18 cellular contexts compared by ENCODE assay signal in the genomic region with DNA sequence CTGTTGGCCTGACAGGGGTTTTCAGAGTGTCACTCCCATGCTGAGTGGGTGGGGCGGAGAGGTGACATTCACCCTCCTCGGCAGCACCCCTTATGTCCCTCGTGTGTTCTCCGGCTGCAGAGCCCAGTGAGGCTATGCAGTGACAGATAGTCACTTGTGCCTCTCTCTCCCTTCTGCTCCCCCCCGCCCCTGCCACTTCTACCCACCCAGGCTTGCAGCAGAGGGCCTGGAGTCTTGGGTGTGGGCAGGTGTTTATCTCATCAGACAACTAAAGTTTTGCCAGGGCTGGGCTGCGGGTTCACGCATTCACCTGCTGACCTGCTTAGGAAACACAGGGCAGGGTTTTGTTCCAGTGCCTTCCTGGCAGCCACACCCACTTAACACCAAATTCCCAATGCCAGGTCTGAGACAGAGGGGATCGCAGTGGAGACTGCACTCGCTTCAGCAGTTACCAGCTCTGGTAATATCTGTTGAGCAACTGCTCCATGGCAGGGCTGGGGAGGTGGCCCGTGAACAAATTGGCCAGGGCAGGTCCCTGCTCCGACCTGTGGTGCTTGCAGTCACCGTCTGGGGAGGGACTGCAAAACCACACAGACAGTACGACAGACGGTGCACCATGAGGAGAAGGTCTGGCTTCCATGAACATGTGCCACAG. TPM values are rescaled to one million over a fixed set of nuclear protein-coding genes. Genes with fewer than 3 reads are reported as not detected.
A peak's percentile ranks its signal among the peaks of the same experiment; 100 is the strongest.
DNase-seq lines count a peak whose midpoint lies in the region; ATAC-seq and TF ChIP-seq lines count a peak whose summit lies in the region.
"Had no signal": no experiment of that assay in that cellular context is flagged by ENCODE, and none has a peak within 500 bp of the region (broad histone marks: within the 10 kb centered on the region; RNA-seq: fewer than 3 reads in every experiment).

No MANE protein-coding gene starts in this region.

- H3K27ac Mint-ChIP-seq in GM23338 = no peak overlapping the region
- H3K27ac Mint-ChIP-seq: activated CD8-positive, alpha-beta T cell treated with anti-CD3 and anti-CD28 coated beads for 36 hours had no signal

- no peak for ATAC-seq in GM23338
- ATAC-seq in left lung = no peak
- ATAC-seq in GM21528 (IDR thresholded peaks at IDR 0.05; ENCODE audit: low FRiP score, unreplicated experiment) = no peak
- ATAC-seq: activated CD8-positive, alpha-beta T cell treated with anti-CD3 and anti-CD28 coated beads for 36 hours; K562 had no signal

- H3K27ac ChIP-seq in GM23338 (ENCODE audit: low read depth) (no peak overlapping the region), rectal smooth muscle tissue (ENCODE audit: low read depth, low read length) (no peak overlapping the region), left lung (no peak overlapping the region)
- H3K27ac ChIP-seq: hepatocyte, HL-60 had no signal

- intact Hi-C loops in left lung (cut with DNase I) = no loop called here

- peaks cover 28% of the 10 kb centered on the region for H3K27me3 Mint-ChIP-seq in GM23338 (ENCODE audit: insufficient read depth, low read depth, poor library complexity)
- H3K27me3 Mint-ChIP-seq: activated CD8-positive, alpha-beta T cell treated with anti-CD3 and anti-CD28 coated beads for 36 hours had no signal

- no peak for DNase-seq in GM23338 (ENCODE audit: low spot score)
- peak; percentile 92 for DNase-seq in NCI-H69 (lab: John Stamatoyannopoulos, UW)
- no peak for DNase-seq in left lung
- no peak for DNase-seq in NCI-H526 treated with DMSO at 0.1 percent for 48 hours (lab: John Stamatoyannopoulos, UW)
- DNase-seq: activated CD8-positive, alpha-beta T cell treated with anti-CD3 and anti-CD28 coated beads for 36 hours; activated T-cell treated with anti-CD3 and anti-CD28 coated beads, Interleukin-2, amount 50 U/mL, for 48 hours; effector memory CD4-positive, alpha-beta T cell; GDM1; midbrain; MV-4-11; stimulated activated CD4-positive, alpha-beta T cell treated with anti-CD3 and anti-CD28 coated beads, Interleukin-2, amount 100 ng/mL, for 48 hours had no signal

- no peaks in the 10 kb centered on the region for H3K9me2 ChIP-seq in GM23338 (ENCODE audit: insufficient read depth)

- H3K9me3 ChIP-seq in iPS-15b (ENCODE audit: control insufficient read depth, insufficient read depth, low read length) (no peaks in the 10 kb centered on the region), left lung (no peaks in the 10 kb centered on the region)

- H3K36me3 Mint-ChIP-seq in GM23338 (ENCODE audit: low read depth) = no peaks in the 10 kb centered on the region

- no peak overlapping the region for H3K9ac ChIP-seq in iPS-15b (ENCODE audit: low read depth, low read length)
- H3K9ac ChIP-seq in rectal smooth muscle tissue (ENCODE audit: low read length) = no peak overlapping the region

- peaks cover 10% of the 10 kb centered on the region; the same call in 1 of the 2 replicates for H3K79me2 ChIP-seq in GM23338 (replicated peaks; ENCODE audit: insufficient read depth)
- H3K79me2 ChIP-seq: hepatocyte had no signal

- peaks cover 31% of the 10 kb centered on the region for H3F3A ChIP-seq in GM23338 (replicated peaks; ENCODE audit: low read depth)

- H3K4me1 Mint-ChIP-seq in GM23338 = peaks cover 70% of the 10 kb centered on the region

- H3K9me3 Mint-ChIP-seq in GM23338 = no peaks in the 10 kb centered on the region; the same call in 2 of the 3 replicates
- H3K9me3 Mint-ChIP-seq: activated CD8-positive, alpha-beta T cell treated with anti-CD3 and anti-CD28 coated beads for 36 hours had no signal

- no peak overlapping the region; the same call in 2 of the 3 replicates for H3K4me3 Mint-ChIP-seq in GM23338
- H3K4me3 Mint-ChIP-seq: activated CD8-positive, alpha-beta T cell treated with anti-CD3 and anti-CD28 coated beads for 36 hours had no signal

- no peak overlapping the region for H3K4me2 ChIP-seq in GM23338
- H3K4me2 ChIP-seq: hepatocyte had no signal

- H4K20me1 ChIP-seq in GM23338 (replicated peaks; ENCODE audit: insufficient read depth) = no peaks in the 10 kb centered on the region

- peak overlapping the region; percentile 70; the same call in 1 of the 2 replicates for H2AFZ ChIP-seq in GM23338
- H2AFZ ChIP-seq: hepatocyte had no signal

- no peaks in the 10 kb centered on the region for H3K27me3 ChIP-seq in GM23338 (ENCODE audit: insufficient read depth)
- H3K27me3 ChIP-seq in iPS-15b (ENCODE audit: control insufficient read depth, insufficient read depth, low read length) = no peaks in the 10 kb centered on the region
- no peaks in the 10 kb centered on the region for H3K27me3 ChIP-seq in rectal smooth muscle tissue (ENCODE audit: control insufficient read depth, insufficient read depth, low read length)
- no peaks in the 10 kb centered on the region for H3K27me3 ChIP-seq in left lung
- H3K27me3 ChIP-seq: hepatocyte had no signal

- no peaks in the 10 kb centered on the region for H3K36me3 ChIP-seq in GM23338 (ENCODE audit: insufficient read depth)
- no peaks in the 10 kb centered on the region for H3K36me3 ChIP-seq in iPS-15b (ENCODE audit: control insufficient read depth, insufficient read depth, low read length)
- H3K36me3 ChIP-seq in rectal smooth muscle tissue (ENCODE audit: control insufficient read depth, insufficient read depth, low read length) = no peaks in the 10 kb centered on the region
- H3K36me3 ChIP-seq in left lung = no peaks in the 10 kb centered on the region

- H3K4me1 ChIP-seq in GM23338 (ENCODE audit: insufficient read depth) (peaks cover 65% of the 10 kb centered on the region), iPS-15b (ENCODE audit: control insufficient read depth, insufficient read depth, low read length) (peaks cover 51% of the 10 kb centered on the region), rectal smooth muscle tissue (ENCODE audit: control insufficient read depth, insufficient read depth, low read length) (no peaks in the 10 kb centered on the region), left lung (no peaks in the 10 kb centered on the region)

- H3K4me3 ChIP-seq in GM23338 (no peak overlapping the region), iPS-15b (ENCODE audit: low read depth, low read length) (peak overlapping the region; percentile 13), rectal smooth muscle tissue (ENCODE audit: low read length) (peak overlapping the region; percentile 24), left lung (no peak overlapping the region)
- H3K4me3 ChIP-seq: hepatocyte, K562 had no signal

- TF ChIP-seq CTCF in GM23338 (conservative IDR thresholded peaks at IDR 0.05; ENCODE audit: low read depth in 2 of 2) = no peak
- no peak for TF ChIP-seq CTCF in left lung (IDR thresholded peaks at IDR 0.05)

TF ChIP-seq in GM23338, 12 proteins besides CTCF, POLR2A, EP300 and RAD21:
- TF ChIP-seq ZNF114 (CRISPR knock-in tag; IDR thresholded peaks at IDR 0.05) (no peak), EZH2phosphoT487 (IDR thresholded peaks at IDR 0.05; ENCODE audit: unreplicated experiment) (no peak), STAT1 (IDR thresholded peaks at IDR 0.05; ENCODE audit: unreplicated experiment) (no peak)
- TF ChIP-seq, protein P1, sequence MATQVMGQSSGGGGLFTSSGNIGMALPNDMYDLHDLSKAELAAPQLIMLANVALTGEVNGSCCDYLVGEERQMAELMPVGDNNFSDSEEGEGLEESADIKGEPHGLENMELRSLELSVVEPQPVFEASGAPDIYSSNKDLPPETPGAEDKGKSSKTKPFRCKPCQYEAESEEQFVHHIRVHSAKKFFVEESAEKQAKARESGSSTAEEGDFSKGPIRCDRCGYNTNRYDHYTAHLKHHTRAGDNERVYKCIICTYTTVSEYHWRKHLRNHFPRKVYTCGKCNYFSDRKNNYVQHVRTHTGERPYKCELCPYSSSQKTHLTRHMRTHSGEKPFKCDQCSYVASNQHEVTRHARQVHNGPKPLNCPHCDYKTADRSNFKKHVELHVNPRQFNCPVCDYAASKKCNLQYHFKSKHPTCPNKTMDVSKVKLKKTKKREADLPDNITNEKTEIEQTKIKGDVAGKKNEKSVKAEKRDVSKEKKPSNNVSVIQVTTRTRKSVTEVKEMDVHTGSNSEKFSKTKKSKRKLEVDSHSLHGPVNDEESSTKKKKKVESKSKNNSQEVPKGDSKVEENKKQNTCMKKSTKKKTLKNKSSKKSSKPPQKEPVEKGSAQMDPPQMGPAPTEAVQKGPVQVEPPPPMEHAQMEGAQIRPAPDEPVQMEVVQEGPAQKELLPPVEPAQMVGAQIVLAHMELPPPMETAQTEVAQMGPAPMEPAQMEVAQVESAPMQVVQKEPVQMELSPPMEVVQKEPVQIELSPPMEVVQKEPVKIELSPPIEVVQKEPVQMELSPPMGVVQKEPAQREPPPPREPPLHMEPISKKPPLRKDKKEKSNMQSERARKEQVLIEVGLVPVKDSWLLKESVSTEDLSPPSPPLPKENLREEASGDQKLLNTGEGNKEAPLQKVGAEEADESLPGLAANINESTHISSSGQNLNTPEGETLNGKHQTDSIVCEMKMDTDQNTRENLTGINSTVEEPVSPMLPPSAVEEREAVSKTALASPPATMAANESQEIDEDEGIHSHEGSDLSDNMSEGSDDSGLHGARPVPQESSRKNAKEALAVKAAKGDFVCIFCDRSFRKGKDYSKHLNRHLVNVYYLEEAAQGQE (IDR thresholded peaks at IDR 0.05; ENCODE audit: unreplicated experiment) = no peak
- TF ChIP-seq, protein P2, sequence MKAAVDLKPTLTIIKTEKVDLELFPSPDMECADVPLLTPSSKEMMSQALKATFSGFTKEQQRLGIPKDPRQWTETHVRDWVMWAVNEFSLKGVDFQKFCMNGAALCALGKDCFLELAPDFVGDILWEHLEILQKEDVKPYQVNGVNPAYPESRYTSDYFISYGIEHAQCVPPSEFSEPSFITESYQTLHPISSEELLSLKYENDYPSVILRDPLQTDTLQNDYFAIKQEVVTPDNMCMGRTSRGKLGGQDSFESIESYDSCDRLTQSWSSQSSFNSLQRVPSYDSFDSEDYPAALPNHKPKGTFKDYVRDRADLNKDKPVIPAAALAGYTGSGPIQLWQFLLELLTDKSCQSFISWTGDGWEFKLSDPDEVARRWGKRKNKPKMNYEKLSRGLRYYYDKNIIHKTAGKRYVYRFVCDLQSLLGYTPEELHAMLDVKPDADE (IDR thresholded peaks at IDR 0.05) = no peak

RNA-seq across cellular contexts. Expression of gene ADA2, which starts 50.5 kb away (rescaled TPM):
- total RNA-seq in GM23338 (2014; rRNA removed; shearing (Covaris generic)) = 29.3 and 42.6 TPM in 2 replicates
- polyA plus RNA-seq in GM23338 (2016; fragmentation: Nextera tagmentation; extraction: Ambion mirVana) = 10.7 and 11.2 TPM in 2 replicates
- 10 to 100 TPM; 34.1 to 46.8 TPM for total RNA-seq in left lung
- polyA plus RNA-seq: K562, keratinocyte had no signal

Comparison
In these comparisons a context has a peak if more than half of its experiments do, and no peak if none do; other contexts are left out.
1. H3K4me3 ChIP-seq: peak in iPS-15b (single experiment) and rectal smooth muscle tissue (single experiment); none in GM23338 (single experiment) and left lung (0 of 2).